Comparison of ENCODE assay signal across 1 cellular context in the genomic region with DNA sequence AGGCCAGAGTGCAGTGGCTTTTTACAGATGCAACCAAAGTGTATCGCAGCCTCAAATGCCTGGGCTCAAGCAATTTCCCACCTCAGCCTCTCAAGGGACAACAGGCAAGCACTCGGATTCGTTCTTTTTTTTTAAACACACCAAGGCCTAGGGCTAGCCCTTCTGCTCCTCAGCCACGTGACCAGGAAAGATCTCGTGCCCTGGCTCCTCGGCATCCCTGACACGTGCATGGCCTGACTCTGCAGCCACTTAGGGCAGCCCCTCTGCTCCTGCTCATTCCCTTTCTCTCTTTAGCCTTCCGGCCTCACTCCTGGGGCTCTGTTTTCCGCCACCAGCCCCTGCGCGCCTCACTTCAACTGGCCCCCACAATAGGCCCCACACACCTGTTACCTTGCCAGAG.
TF ChIP-seq lines count a peak whose summit lies in the region.

No MANE protein-coding gene starts in this region.

TF ChIP-seq in GM12878, 131 proteins besides CTCF, POLR2A, EP300 and RAD21:
- no peak for TF ChIP-seq IKZF2 (IDR thresholded peaks at IDR 0.05)
- TF ChIP-seq, protein P1, sequence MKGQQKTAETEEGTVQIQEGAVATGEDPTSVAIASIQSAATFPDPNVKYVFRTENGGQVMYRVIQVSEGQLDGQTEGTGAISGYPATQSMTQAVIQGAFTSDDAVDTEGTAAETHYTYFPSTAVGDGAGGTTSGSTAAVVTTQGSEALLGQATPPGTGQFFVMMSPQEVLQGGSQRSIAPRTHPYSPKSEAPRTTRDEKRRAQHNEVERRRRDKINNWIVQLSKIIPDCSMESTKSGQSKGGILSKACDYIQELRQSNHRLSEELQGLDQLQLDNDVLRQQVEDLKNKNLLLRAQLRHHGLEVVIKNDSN (IDR thresholded peaks at IDR 0.05; ENCODE audit: borderline replicate concordance, extremely low read length, insufficient read depth, low read depth, low read length), result peak; percentile 24
